ENCODE assay signal across 8 cellular contexts in the genomic region with DNA sequence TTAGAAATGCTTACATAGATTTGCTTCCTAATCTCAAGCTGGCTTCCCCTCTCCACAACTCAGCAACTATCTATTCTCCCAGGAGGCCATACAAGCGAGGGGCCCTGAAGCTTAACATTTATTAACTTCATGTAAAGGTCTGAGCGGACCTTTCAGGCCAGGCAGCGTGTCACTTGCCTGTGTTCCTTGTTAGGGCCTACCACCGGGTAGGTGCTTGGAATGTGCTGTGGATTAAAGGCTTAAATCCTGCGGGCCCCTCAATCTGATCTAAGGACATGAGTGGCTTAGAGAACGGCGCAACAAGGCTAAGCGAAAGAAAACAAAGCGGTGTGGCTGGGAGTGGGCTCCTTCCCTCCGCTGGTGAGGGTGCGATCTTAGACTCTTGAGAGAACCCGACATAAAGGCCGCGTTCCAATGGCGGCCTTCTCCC. TPM values are rescaled to one million over a fixed set of nuclear protein-coding genes. Genes with fewer than 3 reads are reported as not detected.
DNase-seq lines count a peak whose midpoint lies in the region; ATAC-seq and TF ChIP-seq lines count a peak whose summit lies in the region.

No MANE protein-coding gene starts in this region.

- peaks cover 22% of the 10 kb centered on the region for H3K36me3 Mint-ChIP-seq in activated CD8-positive, alpha-beta memory T cell treated with anti-CD3 and anti-CD28 coated beads, Interleukin-2, amount 10 ng/mL, durations not matched to agents 7 days and 5 days
- H3K36me3 Mint-ChIP-seq in T-cell = no peaks in the 10 kb centered on the region
- peaks cover 2% of the 10 kb centered on the region for H3K36me3 Mint-ChIP-seq in progenitor cell of endocrine pancreas (ENCODE audit: insufficient read depth)

- POLR2A ChIA-PET in T-cell (lab: Charles Lee) (interaction anchor here (0.5 to 1.7 kb wide), 10 partner anchors 15 to 1358 kb away, joined by 3 to 12 read pairs (median 4); a partner anchor contains a TSS), HEK293T (lab: Yijun Ruan, JAX) (interaction anchor here (0.8 to 4.2 kb wide), 15 partner anchors 7 to 879 kb away, joined by 3 to 50 read pairs (median 8); a partner anchor contains a TSS)

- H3K27me3 Mint-ChIP-seq in activated CD8-positive, alpha-beta memory T cell treated with anti-CD3 and anti-CD28 coated beads, Interleukin-2, amount 10 ng/mL, durations not matched to agents 7 days and 5 days = no peaks in the 10 kb centered on the region
- H3K27me3 Mint-ChIP-seq in T-cell (no peaks in the 10 kb centered on the region), progenitor cell of endocrine pancreas (no peaks in the 10 kb centered on the region)

- H3K4me1 Mint-ChIP-seq in activated CD8-positive, alpha-beta memory T cell treated with anti-CD3 and anti-CD28 coated beads, Interleukin-2, amount 10 ng/mL, durations not matched to agents 7 days and 5 days = peaks cover 47% of the 10 kb centered on the region
- H3K4me1 Mint-ChIP-seq in T-cell (peaks cover 53 to 59% (median 56%) of the 10 kb centered on the region in 3 donors), progenitor cell of endocrine pancreas (ENCODE audit: low read depth) (peaks cover 34% of the 10 kb centered on the region)

- CTCF ChIA-PET in activated CD8-positive, alpha-beta memory T cell treated with anti-CD3 and anti-CD28 coated beads, Interleukin-2, amount 10 ng/mL, durations not matched to agents 7 days and 5 days (lab: Charles Lee) = interaction anchor here (0.8 to 1.0 kb wide), 5 partner anchors 18 to 184 kb away, joined by 3 read pairs; a partner anchor contains a TSS
- CTCF ChIA-PET in T-cell (lab: Charles Lee) (no interaction called here), HEK293T (lab: Yijun Ruan, JAX) (interaction anchor here (1.1 kb wide), 1 partner anchor 46 kb away, joined by 3 read pairs; no protein-coding TSS in a partner anchor)

- H3K4me3 ChIP-seq in fibroblast of the aortic adventitia (ENCODE audit: low read depth, low read length) = peak overlapping the region; percentile 93

- no peak for ATAC-seq in activated CD8-positive, alpha-beta memory T cell treated with anti-CD3 and anti-CD28 coated beads, Interleukin-2, amount 10 ng/mL, durations not matched to agents 7 days and 5 days
- no peak for ATAC-seq in T-cell (replicated peaks in 1 of 4)

- H3K9me3 Mint-ChIP-seq in activated CD8-positive, alpha-beta memory T cell treated with anti-CD3 and anti-CD28 coated beads, Interleukin-2, amount 10 ng/mL, durations not matched to agents 7 days and 5 days (ENCODE audit: low read depth) = no peaks in the 10 kb centered on the region
- H3K9me3 Mint-ChIP-seq in T-cell = no peaks in the 10 kb centered on the region
- no peaks in the 10 kb centered on the region for H3K9me3 Mint-ChIP-seq in progenitor cell of endocrine pancreas (ENCODE audit: low read depth)

- TF ChIP-seq CTCF in fibroblast of the aortic adventitia (IDR thresholded peaks at IDR 0.05; ENCODE audit: insufficient read depth, low read length) (no peak), progenitor cell of endocrine pancreas (IDR thresholded peaks at IDR 0.05; ENCODE audit: unreplicated experiment) (no peak)

- H3K27ac Mint-ChIP-seq in activated CD8-positive, alpha-beta memory T cell treated with anti-CD3 and anti-CD28 coated beads, Interleukin-2, amount 10 ng/mL, durations not matched to agents 7 days and 5 days = peak overlapping the region; percentile 100
- H3K27ac Mint-ChIP-seq in T-cell (peak overlapping the region; percentile 98 to 100), progenitor cell of endocrine pancreas (peak overlapping the region; percentile 100)

- H3K4me3 Mint-ChIP-seq in activated CD8-positive, alpha-beta memory T cell treated with anti-CD3 and anti-CD28 coated beads, Interleukin-2, amount 10 ng/mL, durations not matched to agents 7 days and 5 days = peak overlapping the region; percentile 98
- H3K4me3 Mint-ChIP-seq in T-cell (peak overlapping the region; percentile 95 to 97 (median 96)), progenitor cell of endocrine pancreas (ENCODE audit: low read depth) (peak overlapping the region; percentile 94)

- DNase-seq in activated CD8-positive, alpha-beta memory T cell treated with anti-CD3 and anti-CD28 coated beads, Interleukin-2, amount 10 ng/mL, durations not matched to agents 7 days and 5 days = no peak
- DNase-seq in activated CD8-positive, alpha-beta memory T cell treated with anti-CD3 and anti-CD28 coated beads for 24 hours = no peak
- DNase-seq in T-cell = no peak
- no peak for DNase-seq in fibroblast of the aortic adventitia (ENCODE audit: low read depth)
- no peak for DNase-seq in progenitor cell of endocrine pancreas (ENCODE audit: low spot score, unreplicated experiment)
- no peak for DNase-seq in EL
- no peak for DNase-seq in HEK293T (ENCODE audit: extremely low spot score)
- no peak for DNase-seq in NCI-H2196 (lab: John Stamatoyannopoulos, UW; ENCODE audit: unreplicated experiment)

TF ChIP-seq in HEK293T, 16 proteins besides CTCF, POLR2A, EP300 and RAD21:
- TF ChIP-seq TARDBP (IDR thresholded peaks at IDR 0.05) (no peak), BHLHE40 (IDR thresholded peaks at IDR 0.05; ENCODE audit: borderline replicate concordance) (no peak), CTBP1 (IDR thresholded peaks at IDR 0.05; ENCODE audit: borderline replicate concordance) (no peak), ARNT (IDR thresholded peaks at IDR 0.05) (no peak), SP1 (IDR thresholded peaks at IDR 0.05) (no peak), LEF1 (IDR thresholded peaks at IDR 0.05; ENCODE audit: borderline replicate concordance) (no peak), ELF4 (IDR thresholded peaks at IDR 0.05) (no peak), FOXA1 (IDR thresholded peaks at IDR 0.05) (no peak), SUZ12 (IDR thresholded peaks at IDR 0.05) (no peak)

RNA-seq across cellular contexts. Expression of a gene that starts 0.7 kb away (rescaled TPM):
- 100 to 1,000 TPM; 105 to 169 TPM for total RNA-seq in activated CD8-positive, alpha-beta memory T cell treated with anti-CD3 and anti-CD28 coated beads, Interleukin-2, amount 10 ng/mL, durations not matched to agents 7 days and 5 days
- total RNA-seq in T-cell (10 to 100 TPM; 47.0 to 55.3 (median 48.1) TPM), fibroblast of the aortic adventitia (ENCODE audit: low replicate concordance) (128 and 169 TPM in 2 replicates), progenitor cell of endocrine pancreas (133 and 138 TPM in 2 replicates)

RNA-seq across cellular contexts. Expression of a gene that starts 24.8 kb away (rescaled TPM):
- total RNA-seq in activated CD8-positive, alpha-beta memory T cell treated with anti-CD3 and anti-CD28 coated beads, Interleukin-2, amount 10 ng/mL, durations not matched to agents 7 days and 5 days = 10 to 100 TPM; 24.7 to 32.0 TPM
- total RNA-seq in T-cell = 10 to 100 TPM; 15.6 to 19.5 (median 16.3) TPM
- 7.8 and 14.4 TPM in 2 replicates for total RNA-seq in fibroblast of the aortic adventitia (ENCODE audit: low replicate concordance)
- total RNA-seq in progenitor cell of endocrine pancreas = 23.1 and 25.7 TPM in 2 replicates

Comparison
In these comparisons a context has a peak if more than half of its experiments do, and no peak if none do; other contexts are left out.
1. CTCF ChIA-PET loops: an anchor here in activated CD8-positive, alpha-beta memory T cell treated with anti-CD3 and anti-CD28 coated beads, Interleukin-2, amount 10 ng/mL, durations not matched to agents 7 days and 5 days (0.8 to 1.0 kb wide) and HEK293T (1.1 kb wide); none called in T-cell.